In the genomic region with DNA sequence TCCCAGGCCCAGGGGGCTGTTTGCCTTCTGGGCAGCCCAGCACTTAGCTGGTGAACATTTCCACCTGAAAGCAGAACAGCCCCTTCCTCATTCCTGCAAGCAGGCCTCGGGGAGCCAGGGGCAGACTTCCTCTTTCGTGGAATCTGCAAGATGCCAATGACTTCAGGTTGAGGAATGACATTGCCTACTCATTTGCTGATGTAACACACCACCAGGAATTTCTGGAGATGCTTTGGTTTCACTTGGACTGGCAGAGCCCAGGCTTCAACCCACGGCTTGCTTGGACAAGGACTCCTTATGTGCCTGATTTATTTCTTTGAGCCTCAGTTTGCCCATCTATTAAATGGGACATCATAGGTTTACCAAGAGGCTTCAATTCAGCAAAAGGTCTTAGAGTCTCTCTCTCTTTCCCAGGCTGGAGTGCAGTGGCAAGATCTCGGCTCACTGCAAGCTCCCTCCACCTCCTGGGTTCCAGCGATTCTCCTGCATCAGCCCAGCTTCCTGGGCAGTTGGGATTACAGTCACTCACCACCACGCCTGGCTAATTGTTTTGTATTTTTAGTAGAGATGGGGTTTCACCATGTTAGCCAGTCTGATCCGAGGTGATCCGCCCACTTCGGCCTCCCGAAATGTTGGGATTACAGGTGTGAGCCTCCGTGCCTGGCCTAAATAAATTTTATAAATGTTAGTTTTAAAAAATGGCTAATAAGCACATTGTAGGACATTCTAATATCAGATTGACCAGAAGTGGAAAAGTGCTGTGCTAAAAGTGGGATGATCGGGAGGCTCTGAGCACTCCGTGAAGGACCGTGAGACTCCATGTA, we compare ENCODE assay signal across 8 cellular contexts. TPM values are rescaled to one million over a fixed set of nuclear protein-coding genes. Genes with fewer than 3 reads are reported as not detected.
DNase-seq lines count a peak whose midpoint lies in the region; ATAC-seq and TF ChIP-seq lines count a peak whose summit lies in the region.

No MANE protein-coding gene starts in this region.

- CTCF ChIA-PET in CD8-positive, alpha-beta T cell (lab: Charles Lee): interaction anchor here (0.8 to 3.4 kb wide), 5 partner anchors 8 to 851 kb away, joined by 3 to 22 read pairs (median 9); no protein-coding TSS in a partner anchor

- H3K36me3 ChIP-seq in CD8-positive, alpha-beta T cell (ENCODE audit: insufficient read depth, low read length): peaks cover 13% of the 10 kb centered on the region
- H3K36me3 ChIP-seq in neuronal stem cell (replicated peaks in 1 of 2; ENCODE audit: control insufficient read depth in 2 of 2, insufficient read depth in 2 of 2, low read length in 2 of 2) (no peaks in the 10 kb centered on the region), neural progenitor cell (no peaks in the 10 kb centered on the region)

- H2BK5ac ChIP-seq in neuronal stem cell (ENCODE audit: low read length): peak overlapping the region; percentile 19

- DNase-seq in CD8-positive, alpha-beta T cell: no peak
- DNase-seq in M059J (ENCODE audit: low read depth): peak; percentile 84
- peak; percentile 43 for DNase-seq in choroid plexus epithelial cell (ENCODE audit: low read depth)
- DNase-seq in neuronal stem cell (ENCODE audit: low spot score): no peak
- DNase-seq in cerebellar cortex (ENCODE audit: low spot score): no peak
- no peak for DNase-seq in neural progenitor cell (ENCODE audit: low spot score)

- H3K9me3 Mint-ChIP-seq in CD8-positive, alpha-beta T cell: no peaks in the 10 kb centered on the region
- H3K9me3 Mint-ChIP-seq in neural progenitor cell: no peaks in the 10 kb centered on the region

- H3F3A ChIP-seq in neural progenitor cell (ENCODE audit: low read depth): no peaks in the 10 kb centered on the region

- peak overlapping the region; percentile 75 for H3K18ac ChIP-seq in neuronal stem cell (ENCODE audit: low read length)

- no peak overlapping the region for H4K8ac ChIP-seq in neuronal stem cell (ENCODE audit: low read depth, low read length)

- H2BK120ac ChIP-seq in neuronal stem cell (ENCODE audit: low read depth, low read length): no peak overlapping the region

- H3K36me3 Mint-ChIP-seq in CD8-positive, alpha-beta T cell: peaks cover 36% of the 10 kb centered on the region
- H3K36me3 Mint-ChIP-seq in neural progenitor cell: no peaks in the 10 kb centered on the region

- peak overlapping the region; percentile 98 for H3K27ac ChIP-seq in CD8-positive, alpha-beta T cell (ENCODE audit: low read depth, low read length)
- H3K27ac ChIP-seq in neuronal stem cell (replicated peaks; ENCODE audit: low read length): no peak overlapping the region
- no peak overlapping the region for H3K27ac ChIP-seq in neural progenitor cell

- peaks cover 64% of the 10 kb centered on the region for H3K4me1 Mint-ChIP-seq in CD8-positive, alpha-beta T cell (ENCODE audit: low read depth)
- H3K4me1 Mint-ChIP-seq in neural progenitor cell: peaks cover 16% of the 10 kb centered on the region

- H3K9me3 ChIP-seq in CD8-positive, alpha-beta T cell (ENCODE audit: low read length): no peaks in the 10 kb centered on the region
- H3K9me3 ChIP-seq in neuronal stem cell (replicated peaks in 1 of 2; ENCODE audit: control insufficient read depth in 2 of 2, insufficient read depth in 1 of 2, low read depth in 1 of 2, low read length in 2 of 2) (no peaks in the 10 kb centered on the region), neural progenitor cell (ENCODE audit: low read depth) (no peaks in the 10 kb centered on the region)

- no peaks in the 10 kb centered on the region for H3K79me1 ChIP-seq in neuronal stem cell (ENCODE audit: low read depth, low read length)

- no peak overlapping the region for H3K14ac ChIP-seq in neuronal stem cell (ENCODE audit: low read length)

- H3K4me2 ChIP-seq in neuronal stem cell (ENCODE audit: insufficient read depth, low read length, poor library complexity, severe bottlenecking) (no peak overlapping the region), neural progenitor cell (no peak overlapping the region)

- H3K4ac ChIP-seq in neuronal stem cell (ENCODE audit: low read length): no peak overlapping the region

- H2AFZ ChIP-seq in neuronal stem cell (ENCODE audit: low read length): no peak overlapping the region
- no peak overlapping the region for H2AFZ ChIP-seq in neural progenitor cell (replicated peaks)

- POLR2A ChIA-PET in CD8-positive, alpha-beta T cell (lab: Charles Lee): interaction anchor here (0.7 to 1.6 kb wide), 6 partner anchors 29 to 851 kb away, joined by 3 to 5 read pairs (median 3); a partner anchor contains a TSS

- H3K27ac Mint-ChIP-seq in CD8-positive, alpha-beta T cell: peak overlapping the region; percentile 99
- H3K27ac Mint-ChIP-seq in neural progenitor cell: no peak overlapping the region

- no peaks in the 10 kb centered on the region for H4K20me1 ChIP-seq in neural progenitor cell (ENCODE audit: low read depth)

- H3K27me3 ChIP-seq in CD8-positive, alpha-beta T cell (ENCODE audit: insufficient read depth, low read length): no peaks in the 10 kb centered on the region
- H3K27me3 ChIP-seq in neuronal stem cell (ENCODE audit: control insufficient read depth in 3 of 3, insufficient read depth in 3 of 3, low read depth in 1 of 3, low read length in 3 of 3) (no peaks in the 10 kb centered on the region), neural progenitor cell (no peaks in the 10 kb centered on the region)

- H3K9ac ChIP-seq in neuronal stem cell (ENCODE audit: low read depth, low read length, poor library complexity): no peak overlapping the region
- H3K9ac ChIP-seq in neural progenitor cell: no peak overlapping the region

- H3K4me1 ChIP-seq in CD8-positive, alpha-beta T cell (ENCODE audit: insufficient read depth, low read length): peaks cover 63% of the 10 kb centered on the region
- no peaks in the 10 kb centered on the region for H3K4me1 ChIP-seq in neuronal stem cell (ENCODE audit: control insufficient read depth in 2 of 2, insufficient read depth in 1 of 2, low read depth in 1 of 2, low read length in 2 of 2)
- H3K4me1 ChIP-seq in neural progenitor cell: no peaks in the 10 kb centered on the region

- H3K27me3 Mint-ChIP-seq in CD8-positive, alpha-beta T cell (ENCODE audit: low read depth): no peaks in the 10 kb centered on the region
- peaks cover 10% of the 10 kb centered on the region for H3K27me3 Mint-ChIP-seq in neural progenitor cell (ENCODE audit: insufficient read depth, low read depth)

- no peak for TF ChIP-seq CTCF in CD8-positive, alpha-beta T cell (IDR thresholded peaks at IDR 0.05)
- TF ChIP-seq CTCF in choroid plexus epithelial cell (conservative IDR thresholded peaks at IDR 0.05; ENCODE audit: low read depth, low read length) (no peak), neural progenitor cell (IDR thresholded peaks at IDR 0.05) (no peak)

- peak overlapping the region; percentile 97 for H3K4me3 Mint-ChIP-seq in CD8-positive, alpha-beta T cell
- no peak overlapping the region for H3K4me3 Mint-ChIP-seq in neural progenitor cell

- H3K4me3 ChIP-seq in CD8-positive, alpha-beta T cell (ENCODE audit: low read depth, low read length): peak overlapping the region; percentile 87
- no peak overlapping the region for H3K4me3 ChIP-seq in choroid plexus epithelial cell (ENCODE audit: low read depth, low read length)
- H3K4me3 ChIP-seq in neuronal stem cell (ENCODE audit: low read length in 2 of 2): no peak overlapping the region
- H3K4me3 ChIP-seq in neural progenitor cell: no peak overlapping the region

- ATAC-seq in CD8-positive, alpha-beta T cell: no peak
- ATAC-seq in GM21526 (IDR thresholded peaks at IDR 0.05; ENCODE audit: low FRiP score, unreplicated experiment) (no peak), HG02840 (IDR thresholded peaks at IDR 0.05; ENCODE audit: low FRiP score, unreplicated experiment) (no peak)

- H2AK5ac ChIP-seq in neuronal stem cell (ENCODE audit: low read depth, low read length): peak overlapping the region; percentile 68

- H4K91ac ChIP-seq in neuronal stem cell (ENCODE audit: low read depth, low read length, poor library complexity): no peak overlapping the region

- intact Hi-C loops in CD8-positive, alpha-beta T cell (cut with DNase I, micrococcal nuclease): loop anchor here (1.0 to 10.0 kb wide), 8 partner anchors 99 to 1430 kb away; a partner anchor contains a TSS

- no peak overlapping the region for H2BK12ac ChIP-seq in neuronal stem cell (ENCODE audit: low read length)

- H3K23ac ChIP-seq in neuronal stem cell (ENCODE audit: low read depth, low read length, poor library complexity): no peak overlapping the region

- no peak overlapping the region for H2BK15ac ChIP-seq in neuronal stem cell (ENCODE audit: low read length)

- WGBS in neuronal stem cell (ENCODE audit: extremely low coverage in 2 of 2, insufficient read length in 2 of 2, insufficient replicate concordance in 1 of 2), 2 donors: no CpG with 5 or more reads among the region's 14 CpGs

- H3K79me2 ChIP-seq in neural progenitor cell (ENCODE audit: low read depth): no peaks in the 10 kb centered on the region

RNA-seq across cellular contexts. Expression of a gene that starts 0.9 kb away (rescaled TPM):
- 100 to 1,000 TPM; 231 to 241 TPM for total RNA-seq in CD8-positive, alpha-beta T cell
- 18.3 and 23.5 TPM in 2 replicates for total RNA-seq in M059J (2014; rRNA removed; shearing (Covaris generic))
- 76.9 TPM for polyA plus RNA-seq in neuronal stem cell (2013, experiment 1 of 2)
- polyA plus RNA-seq in neuronal stem cell (2013, experiment 2 of 2): 73.7 TPM
- 29.3 and 88.3 TPM in 2 replicates for total RNA-seq in neural progenitor cell (ENCODE audit: low replicate concordance)

Comparison
In these comparisons a context has a peak if more than half of its experiments do, and no peak if none do; other contexts are left out.
1. DNase-seq: peak in M059J (single experiment) and choroid plexus epithelial cell (single experiment); none in CD8-positive, alpha-beta T cell (0 of 7), neuronal stem cell (single experiment), cerebellar cortex (single experiment) and neural progenitor cell (single experiment).